Comparison of ENCODE assay signal across 15 cellular contexts in genomic region chr1:101311146-101311892, GRCh38.
DNase-seq lines count a peak whose midpoint lies in the region; ATAC-seq and TF ChIP-seq lines count a peak whose summit lies in the region.
"Had no signal": no experiment of that assay in that cellular context is flagged by ENCODE, and none has a peak within 500 bp of the region (broad histone marks: within the 10 kb centered on the region; RNA-seq: fewer than 3 reads in every experiment).

No MANE protein-coding gene starts in this region.

- ATAC-seq in activated CD8-positive, alpha-beta T cell treated with anti-CD3 and anti-CD28 coated beads for 36 hours, result no peak
- no peak for ATAC-seq in naive thymus-derived CD4-positive, alpha-beta T cell
- ATAC-seq in GM18868 (IDR thresholded peaks at IDR 0.05; ENCODE audit: unreplicated experiment), result no peak
- ATAC-seq: stimulated activated naive B cell treated with anti-CD40 and anti-IgM and Interleukin-4, amounts not matched to agents 10 μg/mL and 1 μg/mL and 100 μg/mL, for 72 hours had no signal

- peak overlapping the region; percentile 40 for H3K4me3 ChIP-seq in CD8-positive, alpha-beta memory T cell (ENCODE audit: low read length)
- H3K4me3 ChIP-seq in naive thymus-derived CD4-positive, alpha-beta T cell (ENCODE audit: low read length), result peak overlapping the region; percentile 42
- H3K4me3 ChIP-seq in osteoblast (ENCODE audit: insufficient read depth, low read length), result no peak overlapping the region
- H3K4me3 ChIP-seq: coronary artery, SJCRH30 had no signal

- no peaks in the 10 kb centered on the region for H4K20me1 ChIP-seq in osteoblast (ENCODE audit: insufficient read depth, low read length)

- POLR2A ChIA-PET in CD8-positive, alpha-beta memory T cell (lab: Charles Lee), result interaction anchor here (1.2 kb wide), 1 partner anchor 199 kb away, joined by 3 read pairs; no protein-coding TSS in a partner anchor
- POLR2A ChIA-PET in activated CD8-positive, alpha-beta T cell treated with anti-CD3 and anti-CD28 coated beads for 36 hours (lab: Charles Lee), result interaction anchor here (0.7 to 1.4 kb wide), 3 partner anchors 12 to 71 kb away, joined by 3 read pairs; no protein-coding TSS in a partner anchor
- POLR2A ChIA-PET in naive thymus-derived CD4-positive, alpha-beta T cell (lab: Charles Lee), result interaction anchor here (1.1 to 7.5 kb wide), 9 partner anchors 19 to 415 kb away, joined by 3 to 40 read pairs (median 15); partner anchors contain the start of genes S1PR1 and SLC30A7

- H3K9me3 ChIP-seq in CD8-positive, alpha-beta memory T cell (ENCODE audit: low read length), result no peaks in the 10 kb centered on the region
- no peaks in the 10 kb centered on the region for H3K9me3 ChIP-seq in naive thymus-derived CD4-positive, alpha-beta T cell (ENCODE audit: control insufficient read depth in 2 of 3, low read length in 3 of 3)
- no peaks in the 10 kb centered on the region for H3K9me3 ChIP-seq in osteoblast (ENCODE audit: low read depth, low read length)
- H3K9me3 ChIP-seq: SJCRH30 had no signal

- H3K4me1 ChIP-seq in CD8-positive, alpha-beta memory T cell (ENCODE audit: insufficient read depth, low read length), result peaks cover 62% of the 10 kb centered on the region
- peaks cover 46 to 53% of the 10 kb centered on the region in 2 donors for H3K4me1 ChIP-seq in naive thymus-derived CD4-positive, alpha-beta T cell (ENCODE audit: control insufficient read depth in 2 of 2, insufficient read depth in 2 of 2, low read length in 2 of 2)
- peaks cover 9% of the 10 kb centered on the region for H3K4me1 ChIP-seq in osteoblast (ENCODE audit: insufficient read depth, low read length)

- H3K27ac ChIP-seq in CD8-positive, alpha-beta memory T cell (ENCODE audit: low read depth, low read length), result no peak overlapping the region
- peak overlapping the region; percentile 92 for H3K27ac ChIP-seq in naive thymus-derived CD4-positive, alpha-beta T cell (ENCODE audit: low read depth, low read length)
- H3K27ac ChIP-seq in osteoblast (ENCODE audit: low read depth, low read length), result no peak overlapping the region
- H3K27ac ChIP-seq: C4-2B, coronary artery, SJCRH30 had no signal

- CTCF ChIA-PET in CD8-positive, alpha-beta memory T cell (lab: Charles Lee), result interaction anchor here (0.8 to 9.5 kb wide), 7 partner anchors 9 to 75 kb away, joined by 3 to 143 read pairs (median 5); no protein-coding TSS in a partner anchor
- CTCF ChIA-PET in activated CD8-positive, alpha-beta T cell treated with anti-CD3 and anti-CD28 coated beads for 36 hours (lab: Charles Lee), result interaction anchor here (0.7 to 8.8 kb wide), 16 partner anchors 12 to 382 kb away, joined by 3 to 153 read pairs (median 22); no protein-coding TSS in a partner anchor
- CTCF ChIA-PET in naive thymus-derived CD4-positive, alpha-beta T cell (lab: Charles Lee), result interaction anchor here (1.0 to 6.9 kb wide), 9 partner anchors 9 to 390 kb away, joined by 3 to 94 read pairs (median 7); no protein-coding TSS in a partner anchor

- H3K4me1 Mint-ChIP-seq in CD8-positive, alpha-beta memory T cell, result peaks cover 75 to 80% (median 79%) of the 10 kb centered on the region in 3 donors
- H3K4me1 Mint-ChIP-seq in IgD-negative memory B cell, result peaks cover 52 to 63% (median 54%) of the 10 kb centered on the region in 3 donors
- H3K4me1 Mint-ChIP-seq in activated CD8-positive, alpha-beta T cell treated with anti-CD3 and anti-CD28 coated beads for 36 hours (ENCODE audit: low read depth), result peaks cover 74% of the 10 kb centered on the region
- peaks cover 47 to 83% (median 66%) of the 10 kb centered on the region in 7 donors for H3K4me1 Mint-ChIP-seq in naive thymus-derived CD4-positive, alpha-beta T cell

- H3K27me3 Mint-ChIP-seq in CD8-positive, alpha-beta memory T cell, result no peaks in the 10 kb centered on the region
- no peaks in the 10 kb centered on the region for H3K27me3 Mint-ChIP-seq in IgD-negative memory B cell
- no peaks in the 10 kb centered on the region for H3K27me3 Mint-ChIP-seq in activated CD8-positive, alpha-beta T cell treated with anti-CD3 and anti-CD28 coated beads for 36 hours
- peaks cover 0 to 26% (median 0%) of the 10 kb centered on the region in 5 donors for H3K27me3 Mint-ChIP-seq in naive thymus-derived CD4-positive, alpha-beta T cell
- H3K27me3 Mint-ChIP-seq: stimulated activated naive B cell treated with anti-CD40 and anti-IgM and Interleukin-4, amounts not matched to agents 10 μg/mL and 1 μg/mL and 100 μg/mL, for 72 hours had no signal

- TF ChIP-seq CTCF in activated CD8-positive, alpha-beta T cell treated with anti-CD3 and anti-CD28 coated beads for 36 hours (IDR thresholded peaks at IDR 0.05), result no peak
- no peak for TF ChIP-seq CTCF in osteoblast (IDR thresholded peaks at IDR 0.05; ENCODE audit: extremely low read depth, low read depth, low read length)

- H2AFZ ChIP-seq in osteoblast (ENCODE audit: low read length), result no peak overlapping the region

- no peaks in the 10 kb centered on the region for H3K79me2 ChIP-seq in osteoblast (ENCODE audit: insufficient read depth, low read length)

- no peaks in the 10 kb centered on the region for H3K36me3 ChIP-seq in CD8-positive, alpha-beta memory T cell (ENCODE audit: insufficient read depth, low read length)
- H3K36me3 ChIP-seq in naive thymus-derived CD4-positive, alpha-beta T cell (ENCODE audit: control insufficient read depth in 2 of 3, insufficient read depth in 3 of 3, low read length in 3 of 3), result no peaks in the 10 kb centered on the region
- no peaks in the 10 kb centered on the region for H3K36me3 ChIP-seq in osteoblast (ENCODE audit: insufficient read depth, low read length)
- H3K36me3 ChIP-seq: SJCRH30 had no signal

- no peaks in the 10 kb centered on the region for H3K27me3 ChIP-seq in CD8-positive, alpha-beta memory T cell (ENCODE audit: insufficient read depth, low read length, poor library complexity, severe bottlenecking)
- H3K27me3 ChIP-seq in naive thymus-derived CD4-positive, alpha-beta T cell (ENCODE audit: control insufficient read depth in 2 of 2, insufficient read depth in 2 of 2, low read length in 2 of 2), result no peaks in the 10 kb centered on the region
- peaks cover 51% of the 10 kb centered on the region for H3K27me3 ChIP-seq in osteoblast (ENCODE audit: insufficient read depth, low read length)
- H3K27me3 ChIP-seq: SJCRH30 had no signal

- H3K4me3 Mint-ChIP-seq in CD8-positive, alpha-beta memory T cell, result peak overlapping the region; percentile 48 to 84 (median 82)
- peak overlapping the region in 1 of 4 donors; percentile 86 for H3K4me3 Mint-ChIP-seq in IgD-negative memory B cell
- H3K4me3 Mint-ChIP-seq in activated CD8-positive, alpha-beta T cell treated with anti-CD3 and anti-CD28 coated beads for 36 hours, result no peak overlapping the region
- H3K4me3 Mint-ChIP-seq in naive thymus-derived CD4-positive, alpha-beta T cell, result peak overlapping the region; percentile 69 to 85 (median 84)
- H3K4me3 Mint-ChIP-seq: stimulated activated naive B cell treated with anti-CD40 and anti-IgM and Interleukin-4, amounts not matched to agents 10 μg/mL and 1 μg/mL and 100 μg/mL, for 72 hours had no signal

- peak in 1 of 5 donors; percentile 38 for DNase-seq in CD8-positive, alpha-beta memory T cell
- peak; percentile 55 for DNase-seq in activated CD8-positive, alpha-beta T cell treated with anti-CD3 and anti-CD28 coated beads for 36 hours
- peak in 5 of 9 donors; percentile 30 to 55 (median 46) for DNase-seq in naive thymus-derived CD4-positive, alpha-beta T cell
- no peak for DNase-seq in HK-2 (ENCODE audit: unreplicated experiment)
- no peak for DNase-seq in osteoblast (ENCODE audit: insufficient read length, low spot score, missing footprints)
- DNase-seq: activated CD8-positive, alpha-beta memory T cell treated with anti-CD3 and anti-CD28 coated beads, Interleukin-2, amount 50 U/mL, for 4 hours; HCEC 1CT; head of caudate nucleus; NCI-H1105 treated with DMSO at 0.1 percent for 48 hours; SJCRH30; stimulated activated naive B cell treated with anti-CD40 and anti-IgM and Interleukin-4, amounts not matched to agents 10 μg/mL and 1 μg/mL and 100 μg/mL, for 72 hours had no signal

- H3K27ac Mint-ChIP-seq in CD8-positive, alpha-beta memory T cell, result peak overlapping the region; percentile 87 to 99 (median 98)
- peak overlapping the region; percentile 33 to 98 (median 76) for H3K27ac Mint-ChIP-seq in IgD-negative memory B cell
- H3K27ac Mint-ChIP-seq in activated CD8-positive, alpha-beta T cell treated with anti-CD3 and anti-CD28 coated beads for 36 hours, result peak overlapping the region; percentile 86
- H3K27ac Mint-ChIP-seq in naive thymus-derived CD4-positive, alpha-beta T cell, result peak overlapping the region; percentile 93 to 99 (median 98)

- no peak overlapping the region for H3K4me2 ChIP-seq in osteoblast (ENCODE audit: insufficient read depth, low read length)

- H3K36me3 Mint-ChIP-seq in CD8-positive, alpha-beta memory T cell, result no peaks in the 10 kb centered on the region
- H3K36me3 Mint-ChIP-seq in IgD-negative memory B cell, result no peaks in the 10 kb centered on the region
- H3K36me3 Mint-ChIP-seq in activated CD8-positive, alpha-beta T cell treated with anti-CD3 and anti-CD28 coated beads for 36 hours (ENCODE audit: low read depth), result no peaks in the 10 kb centered on the region
- no peaks in the 10 kb centered on the region for H3K36me3 Mint-ChIP-seq in naive thymus-derived CD4-positive, alpha-beta T cell

- no peaks in the 10 kb centered on the region for H3K9me3 Mint-ChIP-seq in CD8-positive, alpha-beta memory T cell
- H3K9me3 Mint-ChIP-seq in IgD-negative memory B cell, result no peaks in the 10 kb centered on the region
- H3K9me3 Mint-ChIP-seq in activated CD8-positive, alpha-beta T cell treated with anti-CD3 and anti-CD28 coated beads for 36 hours, result no peaks in the 10 kb centered on the region
- H3K9me3 Mint-ChIP-seq in naive thymus-derived CD4-positive, alpha-beta T cell, result peaks cover 0 to 1% (median 0%) of the 10 kb centered on the region in 11 donors

- intact Hi-C loops in activated CD8-positive, alpha-beta T cell treated with anti-CD3 and anti-CD28 coated beads for 36 hours (cut with micrococcal nuclease), result no loop called here
- intact Hi-C loops in naive thymus-derived CD4-positive, alpha-beta T cell (cut with micrococcal nuclease), result loop anchor here (2.0 to 5.0 kb wide), 2 partner anchors 21 to 141 kb away; no protein-coding TSS in a partner anchor

Comparison
In these comparisons a context has a peak if more than half of its experiments do, and no peak if none do; other contexts are left out.
1. DNase-seq: peak in activated CD8-positive, alpha-beta T cell treated with anti-CD3 and anti-CD28 coated beads for 36 hours (single experiment) and naive thymus-derived CD4-positive, alpha-beta T cell (5 of 9); none in HK-2 (single experiment) and osteoblast (single experiment).
2. Peak in every context shown above with its lines, with median percentiles within 50 percentile points of each other: H3K27ac Mint-ChIP-seq.